Comparison of ENCODE assay signal across 14 cellular contexts in genomic region chr4:77881460-77882295, GRCh38. TPM values are rescaled to one million over a fixed set of nuclear protein-coding genes. Genes with fewer than 3 reads are reported as not detected.
DNase-seq lines count a peak whose midpoint lies in the region; ATAC-seq, FAIRE-seq and TF ChIP-seq lines count a peak whose summit lies in the region.
"Had no signal": no experiment of that assay in that cellular context is flagged by ENCODE, and none has a peak within 500 bp of the region (broad histone marks: within the 10 kb centered on the region; RNA-seq: fewer than 3 reads in every experiment).

No MANE protein-coding gene starts in this region.

- H3K9ac ChIP-seq in keratinocyte (ENCODE audit: control insufficient read depth, extremely low read depth, insufficient read depth, low read length) (peak overlapping the region; percentile 24), SK-N-SH (no peak overlapping the region)

- H3K9me3 ChIP-seq in keratinocyte (ENCODE audit: control insufficient read depth, low read depth, low read length) = no peaks in the 10 kb centered on the region
- no peaks in the 10 kb centered on the region for H3K9me3 ChIP-seq in SK-N-SH
- H3K9me3 ChIP-seq: upper lobe of left lung had no signal

- WGBS in SK-N-SH (ENCODE audit: low lambda C conversion rate) = 88% methylated on average over 8 of the region's 8 CpGs

- H4K20me1 ChIP-seq in keratinocyte (ENCODE audit: control insufficient read depth, extremely low read depth, insufficient read depth, low read length) (no peaks in the 10 kb centered on the region), SK-N-SH (ENCODE audit: insufficient read depth) (no peaks in the 10 kb centered on the region)

- no peaks in the 10 kb centered on the region for H3K9me2 ChIP-seq in SK-N-SH

- CTCF ChIA-PET in SK-N-SH (lab: Yijun Ruan, JAX) = interaction anchor here (1.1 to 1.8 kb wide), 2 partner anchors 10 to 25 kb away, joined by 3 to 6 read pairs; no protein-coding TSS in a partner anchor

- H3K4me1 ChIP-seq in keratinocyte (ENCODE audit: control insufficient read depth, extremely low read depth, insufficient read depth, low read length) = peaks cover 32% of the 10 kb centered on the region
- H3K4me1 ChIP-seq in SK-N-SH (ENCODE audit: control insufficient read depth in 1 of 2, insufficient read depth in 2 of 2, low read depth in 1 of 2, low read length in 1 of 2) = peaks cover 0 to 2% of the 10 kb centered on the region in 2 experiments; a peak in 1 of 4 replicates
- H3K4me1 ChIP-seq: upper lobe of left lung had no signal

- in situ Hi-C loops in astrocyte of the spinal cord (cut with HindIII; ENCODE audit: low sequenced_read_pairs) = no loop called here

- peak overlapping the region; percentile 56 for H3K27ac ChIP-seq in 22Rv1
- H3K27ac ChIP-seq in keratinocyte (ENCODE audit: control insufficient read depth, insufficient read depth, low read length) = peak overlapping the region; percentile 81
- H3K27ac ChIP-seq in SK-N-SH (ENCODE audit: low read depth in 2 of 2, low read length in 1 of 2) = no peak overlapping the region
- H3K27ac ChIP-seq: upper lobe of left lung had no signal

- ATAC-seq in GM21515 (IDR thresholded peaks at IDR 0.05; ENCODE audit: unreplicated experiment) (peak; percentile 10), GM21367 (IDR thresholded peaks at IDR 0.05; ENCODE audit: unreplicated experiment) (no peak), HG02610 (IDR thresholded peaks at IDR 0.05; ENCODE audit: unreplicated experiment) (no peak), HG02763 (IDR thresholded peaks at IDR 0.05; ENCODE audit: unreplicated experiment) (no peak)

- dilution Hi-C loops in keratinocyte (cut with MboI; ENCODE audit: extremely low pct_ligation_motif_present, low sequenced_read_pairs) = no loop called here

- H3K4me2 ChIP-seq in keratinocyte (ENCODE audit: control insufficient read depth, extremely low read depth, insufficient read depth, low read depth, low read length) = peak overlapping the region; percentile 79
- no peak overlapping the region for H3K4me2 ChIP-seq in SK-N-SH

- TF ChIP-seq RAD21 in SK-N-SH (IDR thresholded peaks at IDR 0.05; ENCODE audit: low read length) = no peak

- H2AFZ ChIP-seq in keratinocyte (ENCODE audit: control insufficient read depth, low read length) (no peak overlapping the region), SK-N-SH (ENCODE audit: low read depth) (no peak overlapping the region)

- H3K4me3 ChIP-seq in astrocyte of the spinal cord (ENCODE audit: low read depth, low read length) (no peak overlapping the region), keratinocyte (ENCODE audit: control insufficient read depth in 2 of 3, extremely low read depth in 1 of 3, insufficient read depth in 2 of 3, low read depth in 1 of 3, low read length in 3 of 3) (no peak overlapping the region), SK-N-SH (ENCODE audit: low read depth in 2 of 2, low read length in 1 of 2) (no peak overlapping the region)
- H3K4me3 ChIP-seq: upper lobe of left lung had no signal

- peaks cover 37% of the 10 kb centered on the region for H3K79me2 ChIP-seq in keratinocyte (ENCODE audit: control insufficient read depth, insufficient read depth, low read length)
- peaks cover 14% of the 10 kb centered on the region for H3K79me2 ChIP-seq in SK-N-SH (ENCODE audit: insufficient read depth)

- H3K36me3 ChIP-seq in keratinocyte (ENCODE audit: control insufficient read depth in 2 of 2, extremely low read depth in 1 of 2, insufficient read depth in 2 of 2, low read length in 2 of 2) (peaks cover 7 to 10% of the 10 kb centered on the region in 2 experiments), SK-N-SH (replicated peaks in 1 of 2; ENCODE audit: control insufficient read depth in 1 of 2, insufficient read depth in 2 of 2, low read length in 1 of 2) (peaks cover 15 to 43% of the 10 kb centered on the region in 2 experiments)

- POLR2A ChIA-PET in SK-N-SH (lab: Yijun Ruan, JAX) = no interaction called here

- TF ChIP-seq EP300 in SK-N-SH (IDR thresholded peaks at IDR 0.05; ENCODE audit: borderline replicate concordance in 1 of 2, low read depth in 1 of 2, low read length in 1 of 2) = no peak

- no peaks in the 10 kb centered on the region for H3K9me1 ChIP-seq in keratinocyte (ENCODE audit: control insufficient read depth, extremely low read depth, insufficient read depth, low read length)

- peak; percentile 38 for TF ChIP-seq CTCF in 22Rv1 (IDR thresholded peaks at IDR 0.05)
- no peak for TF ChIP-seq CTCF in astrocyte of the spinal cord (IDR thresholded peaks at IDR 0.05; ENCODE audit: low read depth, low read length)
- peak in 1 of 3 experiments; percentile 9 for TF ChIP-seq CTCF in keratinocyte (optimal IDR thresholded peaks at IDR 0.05 in 1 of 3, IDR thresholded peaks at IDR 0.05 in 1 of 3, conservative IDR thresholded peaks at IDR 0.05 in 1 of 3; ENCODE audit: extremely low read depth in 1 of 3, insufficient read depth in 2 of 3, low read length in 3 of 3)
- no peak for TF ChIP-seq CTCF in SK-N-SH (IDR thresholded peaks at IDR 0.05)

- no peaks in the 10 kb centered on the region for H3K27me3 ChIP-seq in keratinocyte (ENCODE audit: control insufficient read depth, extremely low read depth, insufficient read depth, low read length)
- H3K27me3 ChIP-seq in SK-N-SH (ENCODE audit: insufficient read depth) = no peaks in the 10 kb centered on the region
- H3K27me3 ChIP-seq: upper lobe of left lung had no signal

- peak; percentile 69 for FAIRE-seq in keratinocyte (lab: Jason Lieb, UNC)
- FAIRE-seq: endothelial cell of umbilical vein had no signal

- H3F3A ChIP-seq in SK-N-SH (replicated peaks; ENCODE audit: insufficient read depth) = no peaks in the 10 kb centered on the region

- DNase-seq in astrocyte of the spinal cord (ENCODE audit: low read depth, low spot score) (peak; percentile 15), keratinocyte (ENCODE audit: low read depth, low spot score) (no peak), SK-N-SH (no peak)
- DNase-seq: activated CD4-positive, alpha-beta T cell treated with anti-CD3 and anti-CD28 coated beads, Interleukin-2, amount 10 ng/mL, durations not matched to agents 7 days and 5 days; C1 segment of cervical spinal cord; KG1; posterior cingulate gyrus; upper lobe of left lung had no signal

TF ChIP-seq in SK-N-SH, 30 proteins besides CTCF, POLR2A, EP300 and RAD21:
- TF ChIP-seq MXI1 (IDR thresholded peaks at IDR 0.05; ENCODE audit: low read depth, low read length) (no peak), RXRA (IDR thresholded peaks at IDR 0.05; ENCODE audit: borderline replicate concordance, low read depth) (no peak), TEAD4 (IDR thresholded peaks at IDR 0.05; ENCODE audit: borderline replicate concordance, insufficient read depth) (no peak), GATA2 (CRISPR knock-in tag; IDR thresholded peaks at IDR 0.05) (no peak), EZH2phosphoT487 (IDR thresholded peaks at IDR 0.05; ENCODE audit: borderline replicate concordance, low read depth) (no peak), NFIC (IDR thresholded peaks at IDR 0.05; ENCODE audit: borderline replicate concordance) (no peak), CHD2 (IDR thresholded peaks at IDR 0.05; ENCODE audit: low read length, partially characterized antibody) (no peak), FOXJ3 (CRISPR knock-in tag; IDR thresholded peaks at IDR 0.05) (no peak), MEF2A (IDR thresholded peaks at IDR 0.05; ENCODE audit: borderline replicate concordance, low read depth) (no peak), FOXM1 (IDR thresholded peaks at IDR 0.05; ENCODE audit: low read depth) (no peak), TCF12 (IDR thresholded peaks at IDR 0.05) (no peak), RFX5 (IDR thresholded peaks at IDR 0.05; ENCODE audit: low read length) (no peak)

RNA-seq across cellular contexts. Expression of gene MRPL1, which starts 19.0 kb away (rescaled TPM):
- polyA plus RNA-seq in keratinocyte (30.7 to 71.4 TPM (median 31.6 TPM) in 3 replicates), SK-N-SH (2012; rRNA removed) (11.0 and 13.0 TPM in 2 replicates)
- 10.2 TPM for polyA plus RNA-seq in keratinocyte (2011; ENCODE audit: low read depth)
- polyA plus RNA-seq in keratinocyte (2011; cell fraction: cytosol; rRNA removed) = 32.6 and 45.4 TPM in 2 replicates
- polyA plus RNA-seq in keratinocyte (2011; cell fraction: nucleus; rRNA removed) = 18.6 and 32.0 TPM in 2 replicates
- polyA plus RNA-seq in keratinocyte (2012; ENCODE audit: low replicate concordance) = 20.1 and 35.7 TPM in 2 replicates
- 2.2 to 14.3 TPM (median 6.2 TPM) in 3 replicates for polyA minus RNA-seq in keratinocyte
- polyA minus RNA-seq in keratinocyte (2011; cell fraction: cytosol; rRNA and poly(A)+ RNA removed) = 13.6 TPM
- polyA minus RNA-seq in keratinocyte (2011; cell fraction: nucleus; rRNA and poly(A)+ RNA removed) = 2.4 and 10.4 TPM in 2 replicates
- polyA plus RNA-seq in SK-N-SH (2012; cell fraction: cytosol; rRNA removed) = 18.3 and 28.8 TPM in 2 replicates
- 3.5 and 6.7 TPM in 2 replicates for polyA plus RNA-seq in SK-N-SH (2012; cell fraction: nucleus; rRNA removed)

Comparison
In these comparisons a context has a peak if more than half of its experiments do, and no peak if none do; other contexts are left out.
1. H3K27ac ChIP-seq: peak in 22Rv1 (single experiment) and keratinocyte (single experiment); none in SK-N-SH (0 of 2).